Comparison of ENCODE assay signal across 8 cellular contexts in genomic region chr4:40289366-40290188, GRCh38.
DNase-seq lines count a peak whose midpoint lies in the region; ATAC-seq, FAIRE-seq and TF ChIP-seq lines count a peak whose summit lies in the region.

No MANE protein-coding gene starts in this region.

- ATAC-seq in GM18907 (IDR thresholded peaks at IDR 0.05; ENCODE audit: unreplicated experiment), result no peak
- ATAC-seq in GM18520 (IDR thresholded peaks at IDR 0.05; ENCODE audit: unreplicated experiment), result no peak

- no peaks in the 10 kb centered on the region for H3K27me3 ChIP-seq in brain microvascular endothelial cell (replicated peaks)

- peak; percentile 41 for DNase-seq in stimulated activated CD4-positive, alpha-beta T cell treated with anti-CD3 and anti-CD28 coated beads, Interleukin-1b, Interleukin-23, amount 100 ng/mL, for 48 hours
- DNase-seq in stimulated activated CD4-positive, alpha-beta T cell treated with anti-CD3 and anti-CD28 coated beads, Interleukin-12 subunit alpha, Interleukin-12 subunit beta, amount 100 ng/mL, for 4 hours, result no peak
- DNase-seq in NCI-H2227 treated with DMSO at 0.1 percent for 48 hours (lab: John Stamatoyannopoulos, UW), result peak; percentile 53
- peak; percentile 12 for DNase-seq in brain microvascular endothelial cell
- DNase-seq in urothelium cell line (ENCODE audit: low spot score), result peak; percentile 38
- DNase-seq in NCI-H1436 treated with DMSO at 0.1 percent for 48 hours (lab: John Stamatoyannopoulos, UW), result no peak

- no peak overlapping the region for H3K27ac ChIP-seq in brain microvascular endothelial cell

- in situ Hi-C loops in brain microvascular endothelial cell (cut with HindIII; ENCODE audit: low pct_ligation_motif_present, low sequenced_read_pairs), result no loop called here

- H3K4me3 ChIP-seq in brain microvascular endothelial cell (ENCODE audit: low read depth, low read length), result no peak overlapping the region

- H3K36me3 ChIP-seq in brain microvascular endothelial cell (replicated peaks), result no peaks in the 10 kb centered on the region

- TF ChIP-seq CTCF in brain microvascular endothelial cell (IDR thresholded peaks at IDR 0.05; ENCODE audit: low read depth, low read length, missing control alignments), result no peak

- FAIRE-seq in urothelium cell line (lab: Jason Lieb, UNC), result no peak

Comparison
In these comparisons a context has a peak if more than half of its experiments do, and no peak if none do; other contexts are left out.
1. DNase-seq: peak in stimulated activated CD4-positive, alpha-beta T cell treated with anti-CD3 and anti-CD28 coated beads, Interleukin-1b, Interleukin-23, amount 100 ng/mL, for 48 hours (single experiment), NCI-H2227 treated with DMSO at 0.1 percent for 48 hours (single experiment), brain microvascular endothelial cell (single experiment) and urothelium cell line (single experiment); none in stimulated activated CD4-positive, alpha-beta T cell treated with anti-CD3 and anti-CD28 coated beads, Interleukin-12 subunit alpha, Interleukin-12 subunit beta, amount 100 ng/mL, for 4 hours (single experiment) and NCI-H1436 treated with DMSO at 0.1 percent for 48 hours (single experiment).